22 cellular contexts compared by ENCODE assay signal in genomic region chr4:81965911-81966310, GRCh38.
"Had no signal": no experiment of that assay in that cellular context is flagged by ENCODE, and none has a peak within 500 bp of the region (broad histone marks: within the 10 kb centered on the region; RNA-seq: fewer than 3 reads in every experiment).

No MANE protein-coding gene starts in this region.

- H3K4me3 ChIP-seq: cardiac muscle cell, MG63, Peyer's patch, SJSA1 had no signal

- H3K9me3 ChIP-seq: MG63, Peyer's patch, SJSA1 had no signal

- H3K36me3 Mint-ChIP-seq: activated CD4-positive, alpha-beta memory T cell treated with anti-CD3 and anti-CD28 coated beads for 36 hours; activated naive CD4-positive, alpha-beta T cell treated with anti-CD3 and anti-CD28 coated beads, Interleukin-2, amount 10 ng/mL, durations not matched to agents 7 days and 5 days; activated naive CD8-positive, alpha-beta T cell treated with anti-CD3 and anti-CD28 coated beads for 36 hours had no signal

- DNase-seq: activated CD4-positive, alpha-beta memory T cell treated with anti-CD3 and anti-CD28 coated beads for 36 hours; activated CD4-positive, alpha-beta T cell treated with anti-CD3 and anti-CD28 coated beads, Interleukin-2, amount 10 ng/mL, durations not matched to agents 24 days and 14 days; activated CD4-positive, CD25-positive, alpha-beta regulatory T cell treated with anti-CD3 and anti-CD28 coated beads, Interleukin-2, amount 50 U/mL, for 72 hours; activated gamma-delta T cell treated with Interleukin-2 at 50 U/mL for 16 hours; activated naive CD4-positive, alpha-beta T cell treated with anti-CD3 and anti-CD28 coated beads, Interleukin-2, amount 10 ng/mL, durations not matched to agents 7 days and 5 days; activated naive CD8-positive, alpha-beta T cell treated with anti-CD3 and anti-CD28 coated beads for 36 hours; activated T-cell treated with anti-CD3 and anti-CD28 coated beads for 4 hours; activated T-cell treated with anti-CD3 and anti-CD28 coated beads, Interleukin-2, amount 50 U/mL, for 48 hours; brain microvascular endothelial cell; MG63; NCI-H1105; NCI-H1436; NCI-H1694 treated with DMSO at 0.1 percent for 48 hours; NCI-H2081 treated with DMSO at 0.1 percent for 48 hours; NCI-H446; Peyer's patch; SHP77 had no signal

- H3K27me3 ChIP-seq: brain microvascular endothelial cell, cardiac muscle cell, MG63, Peyer's patch, SJSA1 had no signal

- H3K9me3 Mint-ChIP-seq: activated CD4-positive, alpha-beta memory T cell treated with anti-CD3 and anti-CD28 coated beads for 36 hours; activated CD4-positive, alpha-beta T cell treated with anti-CD3 and anti-CD28 coated beads, Interleukin-2, amount 10 ng/mL, durations not matched to agents 24 days and 14 days; activated naive CD4-positive, alpha-beta T cell treated with anti-CD3 and anti-CD28 coated beads, Interleukin-2, amount 10 ng/mL, durations not matched to agents 7 days and 5 days; activated naive CD8-positive, alpha-beta T cell treated with anti-CD3 and anti-CD28 coated beads for 36 hours; activated T-helper 2 cell treated with anti-CD3 and anti-CD28 coated beads, Interferon-gamma antibody, Interleukin-2, Interleukin-4, amounts not matched to agents 10 μg/mL and 5 μg/mL and 100 μg/mL, durations not matched to agents 14 hours and 24 hours and 36 hours; T-helper 1 cell treated with Interleukin-12 subunit alpha and Interleukin-12 subunit beta and Interleukin-4 antibody, amounts not matched to agents 30 μg/mL and 1 μg/mL, for 36 hours had no signal

- H3K27me3 Mint-ChIP-seq: activated CD4-positive, alpha-beta T cell treated with anti-CD3 and anti-CD28 coated beads, Interleukin-2, amount 10 ng/mL, durations not matched to agents 24 days and 14 days; activated naive CD4-positive, alpha-beta T cell treated with anti-CD3 and anti-CD28 coated beads, Interleukin-2, amount 10 ng/mL, durations not matched to agents 7 days and 5 days; activated naive CD8-positive, alpha-beta T cell treated with anti-CD3 and anti-CD28 coated beads for 36 hours had no signal

- ATAC-seq: SK-N-SH treated with all-trans-retinoic acid at 6 μM for 48 hours had no signal

- H3K4me3 Mint-ChIP-seq: activated CD4-positive, alpha-beta memory T cell treated with anti-CD3 and anti-CD28 coated beads for 36 hours; activated CD4-positive, alpha-beta T cell treated with anti-CD3 and anti-CD28 coated beads, Interleukin-2, amount 10 ng/mL, durations not matched to agents 24 days and 14 days; activated naive CD4-positive, alpha-beta T cell treated with anti-CD3 and anti-CD28 coated beads, Interleukin-2, amount 10 ng/mL, durations not matched to agents 7 days and 5 days; activated naive CD8-positive, alpha-beta T cell treated with anti-CD3 and anti-CD28 coated beads for 36 hours; T-helper 1 cell treated with Interleukin-12 subunit alpha and Interleukin-12 subunit beta and Interleukin-4 antibody, amounts not matched to agents 30 μg/mL and 1 μg/mL, for 36 hours had no signal

- H3K36me3 ChIP-seq: brain microvascular endothelial cell, cardiac muscle cell, MG63, Peyer's patch, SJSA1 had no signal

- H3K27ac ChIP-seq: brain microvascular endothelial cell, cardiac muscle cell, Peyer's patch, SJSA1 had no signal

- H3K27ac Mint-ChIP-seq: activated CD4-positive, alpha-beta memory T cell treated with anti-CD3 and anti-CD28 coated beads for 36 hours; activated CD4-positive, alpha-beta T cell treated with anti-CD3 and anti-CD28 coated beads, Interleukin-2, amount 10 ng/mL, durations not matched to agents 24 days and 14 days; activated naive CD4-positive, alpha-beta T cell treated with anti-CD3 and anti-CD28 coated beads, Interleukin-2, amount 10 ng/mL, durations not matched to agents 7 days and 5 days; activated naive CD8-positive, alpha-beta T cell treated with anti-CD3 and anti-CD28 coated beads for 36 hours; activated T-helper 2 cell treated with anti-CD3 and anti-CD28 coated beads, Interferon-gamma antibody, Interleukin-2, Interleukin-4, amounts not matched to agents 10 μg/mL and 5 μg/mL and 100 μg/mL, durations not matched to agents 14 hours and 24 hours and 36 hours; T-helper 1 cell treated with Interleukin-12 subunit alpha and Interleukin-12 subunit beta and Interleukin-4 antibody, amounts not matched to agents 30 μg/mL and 1 μg/mL, for 36 hours had no signal

- H3K4me1 ChIP-seq: Peyer's patch, SJSA1 had no signal
